ENCODE assay signal across 8 cellular contexts in genomic region chr6:32196682-32197616, GRCh38. TPM values are rescaled to one million over a fixed set of nuclear protein-coding genes. Genes with fewer than 3 reads are reported as not detected.
A peak's percentile ranks its signal among the peaks of the same experiment; 100 is the strongest.
DNase-seq lines count a peak whose midpoint lies in the region; ATAC-seq lines count a peak whose summit lies in the region.

No MANE protein-coding gene starts in this region.

- H3K27me3 ChIP-seq in adipocyte (replicated peaks; ENCODE audit: control insufficient read depth, insufficient read depth, low read length) (peaks cover 6% of the 10 kb centered on the region), iPS DF 6.9 (ENCODE audit: control insufficient read depth, insufficient read depth, low read length) (no peaks in the 10 kb centered on the region), skeletal muscle tissue (ENCODE audit: control insufficient read depth in 3 of 3, insufficient read depth in 3 of 3, low read length in 3 of 3) (peaks cover 7 to 14% (median 8%) of the 10 kb centered on the region in 3 donors)

- H3K27me3 Mint-ChIP-seq in activated naive CD4-positive, alpha-beta T cell treated with anti-CD3 and anti-CD28 coated beads, Interleukin-2, amount 10 ng/mL, durations not matched to agents 7 days and 5 days, result peaks cover 14% of the 10 kb centered on the region

- H3K4me1 ChIP-seq in adipocyte (ENCODE audit: control insufficient read depth, insufficient read depth, low read length) (peaks cover 23% of the 10 kb centered on the region), iPS DF 6.9 (ENCODE audit: control insufficient read depth, insufficient read depth, low read length) (peaks cover 11% of the 10 kb centered on the region), skeletal muscle tissue (ENCODE audit: control insufficient read depth in 3 of 3, insufficient read depth in 3 of 3, low read length in 3 of 3) (peaks cover 24 to 34% (median 26%) of the 10 kb centered on the region in 3 donors)

- H3K27ac Mint-ChIP-seq in activated naive CD4-positive, alpha-beta T cell treated with anti-CD3 and anti-CD28 coated beads, Interleukin-2, amount 10 ng/mL, durations not matched to agents 7 days and 5 days, result peak overlapping the region; percentile 99

- H3K4me3 ChIP-seq in adipocyte (ENCODE audit: low read length) (peak overlapping the region; percentile 99), iPS DF 6.9 (ENCODE audit: low read length) (peak overlapping the region; percentile 78; the same call in 1 of the 2 replicates), skeletal muscle tissue (ENCODE audit: low read length in 3 of 3) (peak overlapping the region; percentile 95 to 100 (median 99))

- peak overlapping the region; percentile 97 for H3K9ac ChIP-seq in adipocyte (ENCODE audit: low read length)
- H3K9ac ChIP-seq in skeletal muscle tissue (ENCODE audit: low read depth in 1 of 3, low read length in 3 of 3), result peak overlapping the region; percentile 99 to 100 (median 100)

- no peaks in the 10 kb centered on the region for H3K9me3 ChIP-seq in adipocyte (ENCODE audit: control insufficient read depth, low read length)
- H3K9me3 ChIP-seq in iPS DF 6.9 (ENCODE audit: control insufficient read depth, insufficient read depth, low read length), result no peaks in the 10 kb centered on the region
- no peaks in the 10 kb centered on the region for H3K9me3 ChIP-seq in skeletal muscle tissue (ENCODE audit: control insufficient read depth in 3 of 3, low read length in 3 of 3)

- CTCF ChIA-PET in activated naive CD4-positive, alpha-beta T cell treated with anti-CD3 and anti-CD28 coated beads, Interleukin-2, amount 10 ng/mL, durations not matched to agents 7 days and 5 days (lab: Charles Lee), result interaction anchor here (1.6 kb wide), 1 partner anchor 78 kb away, joined by 6 read pairs; no protein-coding TSS in a partner anchor

- WGBS in iPS DF 6.9 (ENCODE audit: insufficient coverage, insufficient read length), result no CpG with 5 or more reads among the region's 28 CpGs

- H3K4me1 Mint-ChIP-seq in activated naive CD4-positive, alpha-beta T cell treated with anti-CD3 and anti-CD28 coated beads, Interleukin-2, amount 10 ng/mL, durations not matched to agents 7 days and 5 days, result peaks cover 34% of the 10 kb centered on the region

- H3K36me3 ChIP-seq in adipocyte (ENCODE audit: control insufficient read depth, insufficient read depth, low read length, severe bottlenecking) (no peaks in the 10 kb centered on the region), iPS DF 6.9 (ENCODE audit: control insufficient read depth, insufficient read depth, low read length) (no peaks in the 10 kb centered on the region), skeletal muscle tissue (ENCODE audit: control insufficient read depth in 3 of 3, insufficient read depth in 3 of 3, low read length in 3 of 3) (no peaks in the 10 kb centered on the region)

- H3K36me3 Mint-ChIP-seq in activated naive CD4-positive, alpha-beta T cell treated with anti-CD3 and anti-CD28 coated beads, Interleukin-2, amount 10 ng/mL, durations not matched to agents 7 days and 5 days, result peaks cover 10% of the 10 kb centered on the region

- ATAC-seq in HG02885 (IDR thresholded peaks at IDR 0.05; ENCODE audit: poor library complexity, unreplicated experiment), result no peak

- H3K27ac ChIP-seq in iPS DF 6.9 (ENCODE audit: low read length) (no peak overlapping the region), skeletal muscle tissue (ENCODE audit: low read depth, low read length) (peak overlapping the region; percentile 98)

- H3K9me3 Mint-ChIP-seq in activated naive CD4-positive, alpha-beta T cell treated with anti-CD3 and anti-CD28 coated beads, Interleukin-2, amount 10 ng/mL, durations not matched to agents 7 days and 5 days, result no peaks in the 10 kb centered on the region

- H3K4me3 Mint-ChIP-seq in activated naive CD4-positive, alpha-beta T cell treated with anti-CD3 and anti-CD28 coated beads, Interleukin-2, amount 10 ng/mL, durations not matched to agents 7 days and 5 days, result peak overlapping the region; percentile 94

- DNase-seq in activated naive CD4-positive, alpha-beta T cell treated with anti-CD3 and anti-CD28 coated beads, Interleukin-2, amount 10 ng/mL, durations not matched to agents 7 days and 5 days, result no peak
- DNase-seq in activated naive CD4-positive, alpha-beta T cell (lab: John Stamatoyannopoulos, UW), result no peak
- peak; percentile 16 for DNase-seq in adipocyte (ENCODE audit: low read depth)
- no peak for DNase-seq in iPS DF 6.9 (ENCODE audit: low read depth, low spot score)
- no peak for DNase-seq in stimulated activated naive CD4-positive, alpha-beta T cell (lab: John Stamatoyannopoulos, UW)
- DNase-seq in ureter (ENCODE audit: low spot score), result no peak

RNA-seq across cellular contexts. Expression of gene GPSM3, which starts 4.5 kb away (rescaled TPM):
- total RNA-seq in skeletal muscle tissue, result 1.6 TPM
- total RNA-seq in ureter, result 33.9 TPM

RNA-seq across cellular contexts. Expression of gene PBX2, which starts 6.9 kb away (rescaled TPM):
- total RNA-seq in skeletal muscle tissue (50.1 TPM), ureter (103 TPM)

RNA-seq across cellular contexts. Expression of gene AGER, which starts 12.9 kb away (rescaled TPM):
- total RNA-seq in skeletal muscle tissue (0.52 TPM), ureter (16.9 TPM)

RNA-seq across cellular contexts. Expression of gene RNF5, which starts 18.7 kb away (rescaled TPM):
- 57.9 TPM for total RNA-seq in skeletal muscle tissue
- 44.4 TPM for total RNA-seq in ureter

RNA-seq across cellular contexts. Expression of gene AGPAT1, which starts 21.1 kb away (rescaled TPM):
- total RNA-seq in skeletal muscle tissue (8.4 TPM), ureter (65.0 TPM)

Comparison
In these comparisons a context has a peak if more than half of its experiments do, and no peak if none do; other contexts are left out.
1. RNA of gene GPSM3, which starts 4.5 kb away (total RNA-seq): 33.9 TPM in ureter (single experiment); 1.6 TPM in skeletal muscle tissue (single experiment); every median in the first group is over 10 times any median in the second.
2. RNA of gene AGER, which starts 12.9 kb away (total RNA-seq): 16.9 TPM in ureter (single experiment); 0.52 TPM in skeletal muscle tissue (single experiment); every median in the first group is over 10 times any median in the second.
3. Peak in every context shown above with its lines, with median percentiles within 50 percentile points of each other: H3K4me3 ChIP-seq.